8 cellular contexts compared by ENCODE assay signal in genomic region chr17:34199932-34200534, GRCh38. TPM values are rescaled to one million over a fixed set of nuclear protein-coding genes. Genes with fewer than 3 reads are reported as not detected.
DNase-seq lines count a peak whose midpoint lies in the region; ATAC-seq, FAIRE-seq and TF ChIP-seq lines count a peak whose summit lies in the region.

No MANE protein-coding gene starts in this region.

- no peaks in the 10 kb centered on the region for H4K20me1 ChIP-seq in endothelial cell of umbilical vein (replicated peaks; ENCODE audit: control insufficient read depth, extremely low read depth, insufficient read depth, low read length)

- in situ Hi-C loops in G401 (cut with HindIII; ENCODE audit: low sequenced_read_pairs) = no loop called here

- ATAC-seq in activated CD8-positive, alpha-beta memory T cell treated with anti-CD3 and anti-CD28 coated beads, Interleukin-2, amount 10 ng/mL, durations not matched to agents 7 days and 5 days = peak; percentile 77
- no peak for ATAC-seq in HG03159 (IDR thresholded peaks at IDR 0.05; ENCODE audit: unreplicated experiment)

- dilution Hi-C loops in endothelial cell of umbilical vein (cut with MboI; ENCODE audit: extremely low pct_ligation_motif_present, low sequenced_read_pairs) = loop anchor here (25.0 kb wide), 1 partner anchor 112 kb away; the partner anchor contains the start of gene CCL8

- peaks cover 3% of the 10 kb centered on the region for H3K9me3 Mint-ChIP-seq in activated CD8-positive, alpha-beta memory T cell treated with anti-CD3 and anti-CD28 coated beads, Interleukin-2, amount 10 ng/mL, durations not matched to agents 7 days and 5 days (ENCODE audit: low read depth)

- H3K9ac ChIP-seq in NT2/D1 (ENCODE audit: insufficient read length, low read depth) = no peak overlapping the region
- H3K9ac ChIP-seq in endothelial cell of umbilical vein (replicated peaks; ENCODE audit: extremely low read depth, insufficient read depth, low read length) = no peak overlapping the region

- H3K27me3 ChIP-seq in NT2/D1 (ENCODE audit: insufficient read depth, insufficient read length) = no peaks in the 10 kb centered on the region
- H3K27me3 ChIP-seq in endothelial cell of umbilical vein (ENCODE audit: control insufficient read depth in 2 of 2, insufficient read depth in 2 of 2, low read length in 2 of 2) = peaks cover 13 to 34% of the 10 kb centered on the region in 2 experiments

- DNase-seq in G401 (ENCODE audit: low spot score) (peak; percentile 78), HT1080 (ENCODE audit: low read depth) (peak; percentile 65), NT2/D1 (ENCODE audit: low read depth, low spot score) (peak; percentile 78), endothelial cell of umbilical vein (ENCODE audit: low read depth, low spot score) (peak; percentile 90), middle frontal gyrus (ENCODE audit: extremely low spot score, low spot score) (peak; percentile 49)
- peak; percentile 81 for DNase-seq in activated CD8-positive, alpha-beta memory T cell treated with anti-CD3 and anti-CD28 coated beads, Interleukin-2, amount 10 ng/mL, durations not matched to agents 7 days and 5 days
- peak; percentile 11 to 32 for DNase-seq in stimulated activated CD8-positive, alpha-beta memory T cell treated with anti-CD3 and anti-CD28 coated beads, Interleukin-4, amount 100 ng/mL, for 4 hours (ENCODE audit: low read depth in 2 of 2, low spot score in 1 of 2)

- H3K27ac Mint-ChIP-seq in activated CD8-positive, alpha-beta memory T cell treated with anti-CD3 and anti-CD28 coated beads, Interleukin-2, amount 10 ng/mL, durations not matched to agents 7 days and 5 days = no peak overlapping the region

- H3K36me3 Mint-ChIP-seq in activated CD8-positive, alpha-beta memory T cell treated with anti-CD3 and anti-CD28 coated beads, Interleukin-2, amount 10 ng/mL, durations not matched to agents 7 days and 5 days = peaks cover 2% of the 10 kb centered on the region

- TF ChIP-seq CTCF in endothelial cell of umbilical vein (IDR thresholded peaks at IDR 0.05; ENCODE audit: extremely low read depth in 1 of 2, insufficient read depth in 1 of 2, low read depth in 1 of 2, low read length in 2 of 2) = peak; percentile 100

- H3K79me2 ChIP-seq in endothelial cell of umbilical vein (ENCODE audit: control insufficient read depth, insufficient read depth, low read length) = no peaks in the 10 kb centered on the region

- peaks cover 27% of the 10 kb centered on the region for H3K9me3 ChIP-seq in NT2/D1 (ENCODE audit: insufficient read depth, low read length)
- H3K9me3 ChIP-seq in endothelial cell of umbilical vein (replicated peaks; ENCODE audit: control insufficient read depth, insufficient read depth, low read length) = no peaks in the 10 kb centered on the region

- H3K4me1 ChIP-seq in NT2/D1 (ENCODE audit: insufficient read depth, insufficient read length) (no peaks in the 10 kb centered on the region), endothelial cell of umbilical vein (ENCODE audit: control insufficient read depth, extremely low read depth, insufficient read depth, low read length) (peaks cover 3% of the 10 kb centered on the region)

- no TSS peak for BruUV-seq in endothelial cell of umbilical vein (replicated peaks; lab: Mats Ljungman, UMichigan)

- POLR2A ChIA-PET in endothelial cell of umbilical vein (lab: Charles Lee) = interaction anchor here (0.9 to 1.1 kb wide), 3 partner anchors 106 to 161 kb away, joined by 3 to 9 read pairs (median 3); no protein-coding TSS in a partner anchor

- FAIRE-seq in endothelial cell of umbilical vein (lab: Jason Lieb, UNC) = peak; percentile 98

- H3K4me1 Mint-ChIP-seq in activated CD8-positive, alpha-beta memory T cell treated with anti-CD3 and anti-CD28 coated beads, Interleukin-2, amount 10 ng/mL, durations not matched to agents 7 days and 5 days = peaks cover 27% of the 10 kb centered on the region

- TF ChIP-seq POLR2A in endothelial cell of umbilical vein (IDR thresholded peaks at IDR 0.05; ENCODE audit: low read depth, low read length) = no peak

- no peak overlapping the region for H3K4me3 ChIP-seq in NT2/D1 (ENCODE audit: insufficient read length, low read depth)
- H3K4me3 ChIP-seq in endothelial cell of umbilical vein (replicated peaks in 1 of 3; ENCODE audit: insufficient read depth in 1 of 3, low read depth in 1 of 3, low read length in 3 of 3) = no peak overlapping the region

- no peak overlapping the region for H3K4me3 Mint-ChIP-seq in activated CD8-positive, alpha-beta memory T cell treated with anti-CD3 and anti-CD28 coated beads, Interleukin-2, amount 10 ng/mL, durations not matched to agents 7 days and 5 days

- no peaks in the 10 kb centered on the region for H3K9me1 ChIP-seq in endothelial cell of umbilical vein (replicated peaks; ENCODE audit: control insufficient read depth, extremely low read depth, insufficient read depth, low read length)

- no peak overlapping the region for H2AFZ ChIP-seq in endothelial cell of umbilical vein (ENCODE audit: low read depth, low read length)

- H3K4me2 ChIP-seq in endothelial cell of umbilical vein (ENCODE audit: insufficient read depth, low read length) = no peak overlapping the region

- H3K36me3 ChIP-seq in NT2/D1 (ENCODE audit: insufficient read depth, insufficient read length, low read length) (no peaks in the 10 kb centered on the region), endothelial cell of umbilical vein (ENCODE audit: control insufficient read depth in 2 of 2, extremely low read depth in 1 of 2, insufficient read depth in 2 of 2, low read length in 2 of 2) (no peaks in the 10 kb centered on the region)

- intact Hi-C loops in endothelial cell of umbilical vein (cut with micrococcal nuclease) = loop anchor here (1.0 to 5.0 kb wide), 8 partner anchors 23 to 423 kb away; partner anchors contain the start of gene CCL2

- CTCF ChIA-PET in activated CD8-positive, alpha-beta memory T cell treated with anti-CD3 and anti-CD28 coated beads, Interleukin-2, amount 10 ng/mL, durations not matched to agents 7 days and 5 days (lab: Charles Lee) = interaction anchor here (0.8 to 6.8 kb wide), 23 partner anchors 9 to 422 kb away, joined by 3 to 262 read pairs (median 4); partner anchors contain the start of genes CCL1, CCL13 and TMEM132E
- CTCF ChIA-PET in endothelial cell of umbilical vein (lab: Charles Lee) = interaction anchor here (0.6 to 8.8 kb wide), 44 partner anchors 8 to 254 kb away, joined by 3 to 561 read pairs (median 6); partner anchors contain the start of genes CCL1, CCL13, CCL2 and CCL7

- no peak overlapping the region for H3K27ac ChIP-seq in endothelial cell of umbilical vein (ENCODE audit: insufficient read depth, low read depth, low read length)

- peaks cover 72% of the 10 kb centered on the region for H3K27me3 Mint-ChIP-seq in activated CD8-positive, alpha-beta memory T cell treated with anti-CD3 and anti-CD28 coated beads, Interleukin-2, amount 10 ng/mL, durations not matched to agents 7 days and 5 days

TF ChIP-seq in endothelial cell of umbilical vein, 7 proteins besides CTCF, POLR2A, EP300 and RAD21:
- TF ChIP-seq MAX (IDR thresholded peaks at IDR 0.05; ENCODE audit: insufficient read depth, insufficient read length) = no peak
- no peak for TF ChIP-seq JUN (IDR thresholded peaks at IDR 0.05; ENCODE audit: borderline replicate concordance, insufficient read depth, insufficient read length, low read depth)
- no peak for TF ChIP-seq POLR2AphosphoS5 (IDR thresholded peaks at IDR 0.05; ENCODE audit: insufficient read depth, low read depth, low read length)
- peak; percentile 45 for TF ChIP-seq EZH2 (IDR thresholded peaks at IDR 0.05; ENCODE audit: borderline replicate concordance, low read depth, low read length, severe bottlenecking)

RNA-seq across cellular contexts. Expression of gene CCL2, which starts 55.1 kb away (rescaled TPM):
- total RNA-seq in G401 (2014; rRNA removed; shearing (Covaris generic)) = not detected in 2 replicates
- 0.51 TPM in 1 of 2 replicates, not detected in the other for total RNA-seq in HT1080 (2014; rRNA removed; shearing (Covaris generic))
- 1.6 and 1.7 TPM in 2 replicates for polyA plus RNA-seq in HT1080 (2015; cell fraction: cytosol; rRNA removed)
- 0.88 TPM in 1 of 2 replicates, not detected in the other for polyA plus RNA-seq in HT1080 (2015; cell fraction: nucleus; rRNA removed)
- under 1 TPM in 1 of 2 experiments, not detected in 1; 0.73 TPM for total RNA-seq in activated CD8-positive, alpha-beta memory T cell treated with anti-CD3 and anti-CD28 coated beads, Interleukin-2, amount 10 ng/mL, durations not matched to agents 7 days and 5 days
- total RNA-seq in endothelial cell of umbilical vein = 160 and 238 TPM in 2 replicates
- polyA plus RNA-seq in endothelial cell of umbilical vein = 599 and 714 TPM in 2 replicates
- polyA plus RNA-seq in endothelial cell of umbilical vein (2011; cell fraction: cytosol; rRNA removed) = 413 and 493 TPM in 2 replicates
- polyA plus RNA-seq in endothelial cell of umbilical vein (2011; cell fraction: nucleus; rRNA removed) = 397 and 484 TPM in 2 replicates
- polyA plus RNA-seq in endothelial cell of umbilical vein (2012) = 183 and 266 TPM in 2 replicates
- 466 and 572 TPM in 2 replicates for polyA minus RNA-seq in endothelial cell of umbilical vein
- polyA minus RNA-seq in endothelial cell of umbilical vein (2011; cell fraction: cytosol; rRNA and poly(A)+ RNA removed) = not detected
- 227 and 262 TPM in 2 replicates for polyA minus RNA-seq in endothelial cell of umbilical vein (2011; cell fraction: nucleus; rRNA and poly(A)+ RNA removed)

Comparison
In these comparisons a context has a peak if more than half of its experiments do, and no peak if none do; other contexts are left out.
1. DNase-seq: peak in every context shown above with its lines; median percentile 90 in endothelial cell of umbilical vein; 81 in activated CD8-positive, alpha-beta memory T cell treated with anti-CD3 and anti-CD28 coated beads, Interleukin-2, amount 10 ng/mL, durations not matched to agents 7 days and 5 days; 78 in G401; 78 in NT2/D1; 65 in HT1080; 49 in middle frontal gyrus; 22 in stimulated activated CD8-positive, alpha-beta memory T cell treated with anti-CD3 and anti-CD28 coated beads, Interleukin-4, amount 100 ng/mL, for 4 hours.
2. RNA of gene CCL2, which starts 55.1 kb away (total RNA-seq): 160 to 238 TPM in endothelial cell of umbilical vein; 0.73 TPM in activated CD8-positive, alpha-beta memory T cell treated with anti-CD3 and anti-CD28 coated beads, Interleukin-2, amount 10 ng/mL, durations not matched to agents 7 days and 5 days, 0.51 TPM in HT1080 and not detected in G401; every median in the first group is over 10 times any median in the second.